8 cellular contexts compared by ENCODE assay signal in the genomic region with DNA sequence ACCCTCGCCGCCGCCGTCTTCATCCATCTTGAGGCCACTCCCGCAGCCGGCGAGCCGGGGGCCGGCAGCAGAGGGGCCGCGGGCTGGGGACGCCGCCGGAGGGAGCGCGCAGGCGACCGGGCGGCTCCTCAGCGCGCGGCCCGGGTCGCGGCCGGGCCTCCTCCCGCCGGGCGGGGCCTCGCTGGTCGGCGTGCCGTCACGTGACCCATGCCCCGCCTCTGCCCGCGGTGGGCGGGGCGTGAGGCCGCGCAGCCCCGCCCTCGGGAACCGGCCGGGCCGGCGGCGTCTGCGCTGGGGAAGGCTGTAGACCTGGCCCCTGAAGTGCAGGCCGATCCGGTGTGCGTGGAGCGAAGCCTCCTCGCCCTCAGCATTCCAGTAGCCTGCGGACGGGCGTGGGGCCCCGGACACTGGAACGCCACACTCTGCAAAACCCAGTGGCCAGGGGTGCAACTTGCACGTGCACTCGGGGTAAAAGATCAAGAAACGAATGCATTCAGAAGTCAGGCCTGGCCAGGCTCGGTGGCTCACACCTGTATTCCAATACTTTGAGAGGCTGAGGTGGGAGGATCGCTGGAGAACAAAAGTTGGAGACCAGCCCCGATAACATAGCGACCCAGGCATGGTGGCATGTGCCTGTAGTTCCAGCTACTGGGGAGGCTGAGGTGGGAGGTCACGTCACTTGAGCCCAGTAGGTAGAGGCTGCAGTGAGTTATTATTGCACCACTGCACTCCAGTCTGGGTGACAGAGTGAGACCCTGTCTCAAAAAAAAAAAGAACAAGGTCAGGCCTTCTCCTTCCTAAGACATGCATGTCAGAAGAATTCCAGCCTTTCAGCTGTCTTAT. TPM values are rescaled to one million over a fixed set of nuclear protein-coding genes. Genes with fewer than 3 reads are reported as not detected.
DNase-seq lines count a peak whose midpoint lies in the region; ATAC-seq and TF ChIP-seq lines count a peak whose summit lies in the region.

A gene with protein sequence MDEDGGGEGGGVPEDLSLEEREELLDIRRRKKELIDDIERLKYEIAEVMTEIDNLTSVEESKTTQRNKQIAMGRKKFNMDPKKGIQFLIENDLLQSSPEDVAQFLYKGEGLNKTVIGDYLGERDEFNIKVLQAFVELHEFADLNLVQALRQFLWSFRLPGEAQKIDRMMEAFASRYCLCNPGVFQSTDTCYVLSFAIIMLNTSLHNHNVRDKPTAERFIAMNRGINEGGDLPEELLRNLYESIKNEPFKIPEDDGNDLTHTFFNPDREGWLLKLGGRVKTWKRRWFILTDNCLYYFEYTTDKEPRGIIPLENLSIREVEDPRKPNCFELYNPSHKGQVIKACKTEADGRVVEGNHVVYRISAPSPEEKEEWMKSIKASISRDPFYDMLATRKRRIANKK (minus strand): TSS at position 144 of the 843 bp plus-strand sequence. CDS start 117 bp downstream, at position 27.

- no peak within 1 kb of the TSS for H3K27ac ChIP-seq in CD8-positive, alpha-beta T cell (ENCODE audit: low read depth, low read length)
- H3K27ac ChIP-seq in OCI-LY7 (ENCODE audit: low read depth, low read length, poor library complexity, severe bottlenecking): no peak within 1 kb of the TSS
- H3K27ac ChIP-seq in esophagus (ENCODE audit: low read depth in 2 of 2, low read length in 1 of 2): peak within 1 kb of the TSS; percentile 45 to 68

- CTCF ChIA-PET in CD8-positive, alpha-beta T cell (lab: Charles Lee): interaction anchor here (2.9 kb wide), 1 partner anchor 12 kb away, joined by 15 read pairs; no protein-coding TSS in a partner anchor
- CTCF ChIA-PET in OCI-LY7 (lab: Charles Lee; ENCODE audit: unreplicated experiment): no interaction called here

- peak; percentile 49 to 89 (median 69) for DNase-seq in CD8-positive, alpha-beta T cell
- DNase-seq in OCI-LY7 (ENCODE audit: low spot score): peak; percentile 89
- peak; percentile 91 for DNase-seq in activated T-cell treated with anti-CD3 and anti-CD28 coated beads, Interleukin-2, amount 50 U/mL, for 24 hours
- DNase-seq in stimulated activated CD8-positive, alpha-beta memory T cell treated with anti-CD3 and anti-CD28 coated beads, Interleukin-4, amount 100 ng/mL, for 4 hours (ENCODE audit: low read depth in 2 of 2, low spot score in 1 of 2): peak; percentile 29 to 46

- TF ChIP-seq CTCF in CD8-positive, alpha-beta T cell (IDR thresholded peaks at IDR 0.05): no peak
- no peak for TF ChIP-seq CTCF in OCI-LY7 (conservative IDR thresholded peaks at IDR 0.05; ENCODE audit: low read length)

- H3K4me2 ChIP-seq in OCI-LY7 (ENCODE audit: low read length): peak within 1 kb of the TSS; percentile 71

- 5 to 7% methylated on average over 56 to 67 of the region's 67 CpGs for WGBS in esophagus, 2 donors

- peak; percentile 83 for ATAC-seq in CD8-positive, alpha-beta T cell
- ATAC-seq in GM19372 (IDR thresholded peaks at IDR 0.05; ENCODE audit: low read depth, unreplicated experiment) (peak; percentile 78), HG03469 (IDR thresholded peaks at IDR 0.05; ENCODE audit: unreplicated experiment) (peak; percentile 54)

- H3K79me2 ChIP-seq in OCI-LY7 (ENCODE audit: insufficient read depth, low read depth, low read length): no peaks in the 10 kb centered on the region

- intact Hi-C loops in CD8-positive, alpha-beta T cell (cut with DNase I, micrococcal nuclease): loop anchor here in 1 of 2 experiments (5.0 kb wide), 1 partner anchor 50 kb away; no protein-coding TSS in a partner anchor
- intact Hi-C loops in OCI-LY7 (cut with micrococcal nuclease; ENCODE audit: unreplicated experiment): no loop called here

- no peaks in the 10 kb centered on the region for H3K9me2 ChIP-seq in OCI-LY7 (ENCODE audit: insufficient read depth, low read length)

- peak within 1 kb of the TSS; percentile 91 for H3K4me3 Mint-ChIP-seq in CD8-positive, alpha-beta T cell
- peak within 1 kb of the TSS; percentile 84 for H3K4me3 Mint-ChIP-seq in activated T-cell treated with anti-CD3 and anti-CD28 coated beads, Interleukin-2, amount 50 U/mL, for 24 hours

- H3K27me3 ChIP-seq in CD8-positive, alpha-beta T cell (ENCODE audit: insufficient read depth, low read length): no peaks in the 10 kb centered on the region
- no peaks in the 10 kb centered on the region for H3K27me3 ChIP-seq in esophagus (ENCODE audit: control insufficient read depth in 1 of 2, insufficient read depth in 2 of 2, low read length in 2 of 2)
- no peaks in the 10 kb centered on the region for H3K27me3 ChIP-seq in mucosa of stomach (ENCODE audit: control insufficient read depth, insufficient read depth, low read length)

- H3K27ac Mint-ChIP-seq in CD8-positive, alpha-beta T cell: peak within 1 kb of the TSS; percentile 57
- peak within 1 kb of the TSS; percentile 65 for H3K27ac Mint-ChIP-seq in activated T-cell treated with anti-CD3 and anti-CD28 coated beads, Interleukin-2, amount 50 U/mL, for 24 hours

- peak within 1 kb of the TSS; percentile 70 for H3K4me3 ChIP-seq in CD8-positive, alpha-beta T cell (ENCODE audit: low read depth, low read length)
- H3K4me3 ChIP-seq in OCI-LY7 (ENCODE audit: low read depth, low read length, poor library complexity, severe bottlenecking): peak within 1 kb of the TSS; percentile 70
- peak within 1 kb of the TSS; percentile 71 to 82 for H3K4me3 ChIP-seq in esophagus (ENCODE audit: low read depth in 1 of 2, low read length in 2 of 2)
- peak within 1 kb of the TSS; percentile 55 for H3K4me3 ChIP-seq in mucosa of stomach (ENCODE audit: low read length)

- H3K9me3 ChIP-seq in CD8-positive, alpha-beta T cell (ENCODE audit: low read length): no peaks in the 10 kb centered on the region
- H3K9me3 ChIP-seq in OCI-LY7 (ENCODE audit: low read length) (no peaks in the 10 kb centered on the region), esophagus (ENCODE audit: control insufficient read depth in 2 of 2, insufficient read depth in 1 of 2, low read depth in 1 of 2, low read length in 1 of 2) (no peaks in the 10 kb centered on the region), mucosa of stomach (ENCODE audit: control insufficient read depth, low read length) (no peaks in the 10 kb centered on the region)

- BruUV-seq in OCI-LY7 (replicated peaks; lab: Mats Ljungman, UMichigan): no TSS peak

- no peaks in the 10 kb centered on the region for H3K36me3 Mint-ChIP-seq in CD8-positive, alpha-beta T cell
- H3K36me3 Mint-ChIP-seq in activated T-cell treated with anti-CD3 and anti-CD28 coated beads, Interleukin-2, amount 50 U/mL, for 24 hours (ENCODE audit: low read depth): peaks cover 3% of the 10 kb centered on the region

- H4K20me1 ChIP-seq in OCI-LY7 (ENCODE audit: insufficient read depth, low read length): no peaks in the 10 kb centered on the region

- H3K27me3 Mint-ChIP-seq in CD8-positive, alpha-beta T cell (ENCODE audit: low read depth): peaks cover 10% of the 10 kb centered on the region
- H3K27me3 Mint-ChIP-seq in activated T-cell treated with anti-CD3 and anti-CD28 coated beads, Interleukin-2, amount 50 U/mL, for 24 hours: peaks cover 26% of the 10 kb centered on the region

- POLR2A ChIA-PET in CD8-positive, alpha-beta T cell (lab: Charles Lee): no interaction called here
- POLR2A ChIA-PET in OCI-LY7 (lab: Charles Lee): no interaction called here

- peak within 1 kb of the TSS; percentile 85 for H2AFZ ChIP-seq in OCI-LY7 (ENCODE audit: low read length)

- H3K4me1 ChIP-seq in CD8-positive, alpha-beta T cell (ENCODE audit: insufficient read depth, low read length): peaks cover 6% of the 10 kb centered on the region
- H3K4me1 ChIP-seq in OCI-LY7 (ENCODE audit: insufficient read depth, low read length, poor library complexity, severe bottlenecking) (peaks cover 17% of the 10 kb centered on the region), esophagus (ENCODE audit: control insufficient read depth in 2 of 2, insufficient read depth in 2 of 2, low read length in 1 of 2) (peaks cover 0 to 8% of the 10 kb centered on the region in 2 donors), mucosa of stomach (ENCODE audit: control insufficient read depth, insufficient read depth, low read length) (peaks cover 25% of the 10 kb centered on the region)

- no peaks in the 10 kb centered on the region for H3K36me3 ChIP-seq in CD8-positive, alpha-beta T cell (ENCODE audit: insufficient read depth, low read length)
- H3K36me3 ChIP-seq in OCI-LY7 (ENCODE audit: insufficient read depth, low read length) (no peaks in the 10 kb centered on the region), esophagus (ENCODE audit: control insufficient read depth in 2 of 2, insufficient read depth in 2 of 2, low read length in 1 of 2) (no peaks in the 10 kb centered on the region), mucosa of stomach (ENCODE audit: control insufficient read depth, insufficient read depth, low read length) (no peaks in the 10 kb centered on the region)

- H3K9ac ChIP-seq in mucosa of stomach (ENCODE audit: low read length): peak within 1 kb of the TSS; percentile 71

- H3K9me3 Mint-ChIP-seq in CD8-positive, alpha-beta T cell: no peaks in the 10 kb centered on the region
- no peaks in the 10 kb centered on the region for H3K9me3 Mint-ChIP-seq in activated T-cell treated with anti-CD3 and anti-CD28 coated beads, Interleukin-2, amount 50 U/mL, for 24 hours

- peaks cover 24% of the 10 kb centered on the region for H3K4me1 Mint-ChIP-seq in CD8-positive, alpha-beta T cell (ENCODE audit: low read depth)
- peaks cover 18% of the 10 kb centered on the region for H3K4me1 Mint-ChIP-seq in activated T-cell treated with anti-CD3 and anti-CD28 coated beads, Interleukin-2, amount 50 U/mL, for 24 hours (ENCODE audit: low read depth)

RNA-seq across cellular contexts. Expression of the gene that starts here (rescaled TPM):
- 10 to 100 TPM; 12.1 to 14.9 TPM for total RNA-seq in CD8-positive, alpha-beta T cell
- 3.3 and 3.7 TPM in 2 replicates for total RNA-seq in OCI-LY7 (2014; rRNA removed; shearing (Covaris generic))
- 4.7 and 5.0 TPM in 2 replicates for total RNA-seq in OCI-LY7 (2022)
- polyA plus RNA-seq in esophagus: 1 to 10 TPM; 5.7 to 7.2 TPM

Comparison
In these comparisons a context has a peak if more than half of its experiments do, and no peak if none do; other contexts are left out.
1. DNase-seq: peak in every context shown above with its lines; median percentile 91 in activated T-cell treated with anti-CD3 and anti-CD28 coated beads, Interleukin-2, amount 50 U/mL, for 24 hours; 89 in OCI-LY7; 69 in CD8-positive, alpha-beta T cell; 38 in stimulated activated CD8-positive, alpha-beta memory T cell treated with anti-CD3 and anti-CD28 coated beads, Interleukin-4, amount 100 ng/mL, for 4 hours.
2. H3K27ac ChIP-seq: peak in esophagus (2 of 2); none in CD8-positive, alpha-beta T cell (single experiment) and OCI-LY7 (single experiment).
3. Peak in every context shown above with its lines, with median percentiles within 50 percentile points of each other: ATAC-seq and H3K4me3 ChIP-seq.